9 cellular contexts compared by ENCODE assay signal in the genomic region with DNA sequence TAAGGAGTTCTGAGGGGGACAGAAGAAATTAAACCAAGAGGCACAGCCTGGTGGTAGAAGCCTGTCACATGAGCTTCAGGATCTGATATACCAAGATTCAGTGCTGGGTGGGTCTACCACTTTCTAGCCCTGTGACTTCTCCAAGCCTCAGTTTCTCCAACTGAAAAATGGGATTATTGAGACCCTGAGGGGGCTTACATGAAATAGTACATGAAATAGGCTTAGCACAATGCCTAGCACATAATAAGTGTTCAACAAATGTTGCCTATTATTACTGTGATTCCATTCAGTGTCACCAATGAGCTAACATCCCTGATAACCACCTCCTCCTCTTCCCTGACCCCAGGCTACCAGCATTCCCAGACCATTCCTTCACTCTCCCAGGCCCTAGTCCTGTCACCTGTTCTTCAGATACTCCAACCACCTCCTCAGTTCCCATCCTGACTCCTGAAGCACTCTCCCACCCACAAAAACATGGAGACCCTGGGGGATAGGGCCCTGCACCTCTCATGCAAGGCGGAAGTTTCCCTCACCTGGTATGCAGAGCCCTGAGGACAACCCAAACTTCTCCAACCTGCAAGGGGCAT. TPM values are rescaled to one million over a fixed set of nuclear protein-coding genes. Genes with fewer than 3 reads are reported as not detected.
DNase-seq lines count a peak whose midpoint lies in the region; ATAC-seq and TF ChIP-seq lines count a peak whose summit lies in the region.
"Had no signal": no experiment of that assay in that cellular context is flagged by ENCODE, and none has a peak within 500 bp of the region (broad histone marks: within the 10 kb centered on the region; RNA-seq: fewer than 3 reads in every experiment).

No MANE protein-coding gene starts in this region.

- H3K79me2 ChIP-seq in DND-41 (ENCODE audit: insufficient read depth, low read length), result peaks cover 17% of the 10 kb centered on the region

- no peak for ATAC-seq in DND-41 (ENCODE audit: insufficient read depth, low read depth)
- no peak for ATAC-seq in RWPE2 (ENCODE audit: low read depth)
- ATAC-seq in HG03521 (IDR thresholded peaks at IDR 0.05; ENCODE audit: unreplicated experiment), result no peak
- no peak for ATAC-seq in GM19397 (IDR thresholded peaks at IDR 0.05; ENCODE audit: unreplicated experiment)

- H3K9me3 ChIP-seq in DND-41 (ENCODE audit: insufficient read depth, low read length, severe bottlenecking) (no peaks in the 10 kb centered on the region), RWPE2 (ENCODE audit: severe bottlenecking) (no peaks in the 10 kb centered on the region), esophagus squamous epithelium (no peaks in the 10 kb centered on the region), prostate gland (no peaks in the 10 kb centered on the region)

- 100% methylated on average over 1 of the region's 1 CpG; no CpG with 5 or more reads in 1 of the 2 donors for WGBS in esophagus squamous epithelium, 2 donors
- WGBS in prostate gland, result 71% methylated on average over 1 of the region's 1 CpG

- intact Hi-C loops in esophagus squamous epithelium (cut with DNase I) (no loop called here), prostate gland (cut with DNase I) (loop anchor here (10.0 kb wide), 1 partner anchor 1252 kb away; a partner anchor contains a TSS)

- H3K4me2 ChIP-seq in DND-41 (ENCODE audit: insufficient read depth, low read length), result peak overlapping the region; percentile 70; the same call in 1 of the 2 replicates

- H3K27me3 ChIP-seq in DND-41 (ENCODE audit: insufficient read depth, low read length, poor library complexity) (no peaks in the 10 kb centered on the region), RWPE2 (ENCODE audit: insufficient read depth, poor library complexity, severe bottlenecking) (no peaks in the 10 kb centered on the region), esophagus squamous epithelium (no peaks in the 10 kb centered on the region), prostate gland (replicated peaks; ENCODE audit: insufficient read depth) (no peaks in the 10 kb centered on the region)

- H2AFZ ChIP-seq in DND-41 (ENCODE audit: low read depth, low read length), result no peak overlapping the region

- peaks cover 22% of the 10 kb centered on the region for H4K20me1 ChIP-seq in DND-41 (ENCODE audit: insufficient read depth, low read length)

- H3K36me3 ChIP-seq in DND-41 (ENCODE audit: insufficient read depth, low read length), result peaks cover 38% of the 10 kb centered on the region
- peaks cover 60% of the 10 kb centered on the region for H3K36me3 ChIP-seq in RWPE2 (ENCODE audit: low read depth)
- peaks cover 17 to 50% (median 17%) of the 10 kb centered on the region in 3 donors for H3K36me3 ChIP-seq in esophagus squamous epithelium
- peaks cover 0 to 3% of the 10 kb centered on the region in 2 donors for H3K36me3 ChIP-seq in prostate gland

- no peak overlapping the region for H3K4me3 ChIP-seq in DND-41 (ENCODE audit: low read depth in 1 of 2, low read length in 2 of 2)
- H3K4me3 ChIP-seq in RWPE2 (ENCODE audit: severe bottlenecking), result peak overlapping the region; percentile 58
- H3K4me3 ChIP-seq in esophagus squamous epithelium, result peak overlapping the region; percentile 86 to 93 (median 88)
- H3K4me3 ChIP-seq in prostate gland, result peak overlapping the region; percentile 81 to 94

- TF ChIP-seq CTCF in DND-41 (IDR thresholded peaks at IDR 0.05; ENCODE audit: borderline replicate concordance, extremely low read depth, low read length, poor library complexity, severe bottlenecking) (no peak), RWPE2 (IDR thresholded peaks at IDR 0.05; ENCODE audit: poor library complexity, severe bottlenecking) (no peak), esophagus squamous epithelium (IDR thresholded peaks at IDR 0.05) (peak in 2 of 6 experiments; percentile 2 to 21), prostate gland (IDR thresholded peaks at IDR 0.05) (peak in 1 of 4 experiments; percentile 17)

- no peak overlapping the region for H3K27ac ChIP-seq in DND-41 (ENCODE audit: low read length)
- H3K27ac ChIP-seq in RWPE2 (ENCODE audit: poor library complexity, severe bottlenecking), result peak overlapping the region; percentile 92
- peak overlapping the region; percentile 96 to 100 (median 99) for H3K27ac ChIP-seq in esophagus squamous epithelium
- H3K27ac ChIP-seq in prostate gland, result peak overlapping the region; percentile 97 to 99

- TF ChIP-seq POLR2A in esophagus squamous epithelium (IDR thresholded peaks at IDR 0.05) (no peak), prostate gland (IDR thresholded peaks at IDR 0.05) (no peak)

- no peak overlapping the region for H3K9ac ChIP-seq in DND-41 (ENCODE audit: low read depth, low read length)

- peaks cover 51% of the 10 kb centered on the region for H3K4me1 ChIP-seq in DND-41 (ENCODE audit: insufficient read depth, low read length)
- H3K4me1 ChIP-seq in RWPE2 (ENCODE audit: insufficient read depth, poor library complexity, severe bottlenecking), result peaks cover 23% of the 10 kb centered on the region
- peaks cover 50 to 78% (median 57%) of the 10 kb centered on the region in 3 donors for H3K4me1 ChIP-seq in esophagus squamous epithelium
- peaks cover 28% of the 10 kb centered on the region for H3K4me1 ChIP-seq in prostate gland (replicated peaks)

- DNase-seq in DND-41 (no peak), RWPE2 (ENCODE audit: low spot score) (no peak), esophagus squamous epithelium (lab: John Stamatoyannopoulos, UW) (no peak), prostate gland (ENCODE audit: low spot score) (no peak), DMS153 treated with DMSO at 0.1 percent for 48 hours (lab: John Stamatoyannopoulos, UW; ENCODE audit: unreplicated experiment) (no peak), DMS114 treated with DMSO at 0.1 percent for 48 hours (lab: John Stamatoyannopoulos, UW; ENCODE audit: unreplicated experiment) (no peak)
- DNase-seq: NCI-H524 treated with DMSO at 0.1 percent for 48 hours had no signal

RNA-seq across cellular contexts. Expression of a gene that starts 1.8 kb away (rescaled TPM):
- 100 to 1,000 TPM in 3 of 4 donors, 10 to 100 TPM in 1; 94.6 to 212 (median 124) TPM for total RNA-seq in esophagus squamous epithelium
- 100 to 1,000 TPM; 140 to 158 TPM for total RNA-seq in prostate gland

RNA-seq across cellular contexts. Expression of a gene that starts 12.7 kb away (rescaled TPM):
- total RNA-seq in esophagus squamous epithelium, result 10 to 100 TPM; 49.0 to 98.8 (median 81.3) TPM
- 10 to 100 TPM; 82.6 to 85.4 TPM for total RNA-seq in prostate gland

RNA-seq across cellular contexts. Expression of a gene that starts 15.2 kb away (rescaled TPM):
- total RNA-seq in esophagus squamous epithelium (not detected), prostate gland (under 1 TPM in 1 of 2 donors, not detected in 1; 0.40 TPM)

RNA-seq across cellular contexts. Expression of a gene that starts 58.0 kb away (rescaled TPM):
- total RNA-seq in esophagus squamous epithelium, result not detected
- not detected for total RNA-seq in prostate gland

Comparison
In these comparisons a context has a peak if more than half of its experiments do, and no peak if none do; other contexts are left out.
1. H3K4me3 ChIP-seq: peak in RWPE2 (single experiment), esophagus squamous epithelium (4 of 4) and prostate gland (2 of 2); none in DND-41 (0 of 2).